Comparison of ENCODE assay signal across 17 cellular contexts in genomic region chr9:137488330-137488653, GRCh38. TPM values are rescaled to one million over a fixed set of nuclear protein-coding genes. Genes with fewer than 3 reads are reported as not detected.
DNase-seq lines count a peak whose midpoint lies in the region; FAIRE-seq and TF ChIP-seq lines count a peak whose summit lies in the region.
"Had no signal": no experiment of that assay in that cellular context is flagged by ENCODE, and none has a peak within 500 bp of the region (broad histone marks: within the 10 kb centered on the region; RNA-seq: fewer than 3 reads in every experiment).

No MANE protein-coding gene starts in this region.

- H3K27ac ChIP-seq in kidney (ENCODE audit: low read depth in 2 of 2, low read length in 2 of 2), result no peak overlapping the region
- no peak overlapping the region for H3K27ac ChIP-seq in hepatocyte
- H3K27ac ChIP-seq: tibial nerve had no signal

- 90% methylated on average over 6 of the region's 6 CpGs for WGBS in hepatocyte (ENCODE audit: low lambda C conversion rate, missing lambda C conversion rate)

- intact Hi-C loops in kidney (cut with DNase I), result no loop called here
- intact Hi-C loops in activated CD4-positive, alpha-beta memory T cell treated with anti-CD3 and anti-CD28 coated beads for 36 hours (cut with micrococcal nuclease), result no loop called here

- H3K4me3 ChIP-seq in LNCaP clone FGC (ENCODE audit: low read depth, low read length) (peak overlapping the region; percentile 35), kidney (ENCODE audit: low read length in 2 of 2) (no peak overlapping the region), hepatocyte (no peak overlapping the region)
- H3K4me3 ChIP-seq: tibial nerve had no signal

- no peaks in the 10 kb centered on the region for H3K4me1 Mint-ChIP-seq in activated CD4-positive, alpha-beta memory T cell treated with anti-CD3 and anti-CD28 coated beads for 36 hours (ENCODE audit: low read depth)

- H3K36me3 ChIP-seq in kidney (ENCODE audit: control insufficient read depth in 1 of 2, insufficient read depth in 2 of 2, low read length in 2 of 2) (no peaks in the 10 kb centered on the region), hepatocyte (replicated peaks; ENCODE audit: insufficient read depth, low read depth) (no peaks in the 10 kb centered on the region)

- no peaks in the 10 kb centered on the region for H3K36me3 Mint-ChIP-seq in activated CD4-positive, alpha-beta memory T cell treated with anti-CD3 and anti-CD28 coated beads for 36 hours

- no peaks in the 10 kb centered on the region for H3K9me3 Mint-ChIP-seq in activated CD4-positive, alpha-beta memory T cell treated with anti-CD3 and anti-CD28 coated beads for 36 hours
- H3K9me3 Mint-ChIP-seq: activated CD4-positive, alpha-beta T cell treated with anti-CD3 and anti-CD28 coated beads, Interleukin-2, amount 10 ng/mL, durations not matched to agents 24 days and 14 days; activated T-cell treated with anti-CD3 and anti-CD28 coated beads, Interleukin-2, amount 50 U/mL, for 72 hours had no signal

- no peaks in the 10 kb centered on the region for H3K9me2 ChIP-seq in hepatocyte (replicated peaks; ENCODE audit: insufficient read depth)

- no peak overlapping the region for H3K4me2 ChIP-seq in hepatocyte

- no peak overlapping the region for H2AFZ ChIP-seq in hepatocyte

- CTCF ChIA-PET in activated CD4-positive, alpha-beta memory T cell treated with anti-CD3 and anti-CD28 coated beads for 36 hours (lab: Charles Lee), result no interaction called here

- DNase-seq in COLO668 (lab: John Stamatoyannopoulos, UW; ENCODE audit: unreplicated experiment), result peak; percentile 84
- DNase-seq in LNCaP clone FGC (ENCODE audit: low read depth), result no peak
- DNase-seq in NCI-H748 (lab: John Stamatoyannopoulos, UW; ENCODE audit: unreplicated experiment), result peak; percentile 80
- peak; percentile 38 for DNase-seq in kidney
- no peak for DNase-seq in activated T-cell treated with anti-CD3 and anti-CD28 coated beads for 4 hours
- no peak for DNase-seq in activated CD4-positive, alpha-beta memory T cell treated with anti-CD3 and anti-CD28 coated beads for 36 hours
- DNase-seq in foreskin melanocyte, result no peak
- DNase-seq in hepatocyte (ENCODE audit: low spot score), result no peak
- DNase-seq: activated CD4-positive, alpha-beta T cell treated with anti-CD3 and anti-CD28 coated beads, Interleukin-2, amount 10 ng/mL, durations not matched to agents 24 days and 14 days; activated T-cell treated with anti-CD3 and anti-CD28 coated beads, Interleukin-2, amount 50 U/mL, for 72 hours; amygdala; mammary epithelial cell; nephron progenitor cell; OCI-M1; stimulated activated CD4-positive, alpha-beta T cell treated with anti-CD3 and anti-CD28 coated beads, Interleukin-2, amount 100 ng/mL, for 48 hours had no signal

- no peaks in the 10 kb centered on the region for H3K27me3 ChIP-seq in hepatocyte
- H3K27me3 ChIP-seq: tibial nerve had no signal

- H3K9me3 ChIP-seq in kidney (ENCODE audit: control insufficient read depth in 1 of 2, low read length in 2 of 2), result no peaks in the 10 kb centered on the region
- H3K9me3 ChIP-seq in hepatocyte (ENCODE audit: low read depth), result no peaks in the 10 kb centered on the region
- H3K9me3 ChIP-seq: tibial nerve had no signal

- POLR2A ChIA-PET in activated CD4-positive, alpha-beta memory T cell treated with anti-CD3 and anti-CD28 coated beads for 36 hours (lab: Charles Lee), result no interaction called here

- H4K20me1 ChIP-seq in hepatocyte (ENCODE audit: insufficient read depth, poor library complexity, severe bottlenecking), result no peaks in the 10 kb centered on the region

- TF ChIP-seq CTCF in LNCaP clone FGC (IDR thresholded peaks at IDR 0.05; ENCODE audit: control insufficient read depth, extremely low read depth, insufficient read depth), result no peak
- TF ChIP-seq CTCF in kidney (IDR thresholded peaks at IDR 0.05; ENCODE audit: borderline replicate concordance, extremely low read depth, insufficient read depth), result no peak
- TF ChIP-seq CTCF in hepatocyte (IDR thresholded peaks at IDR 0.05; ENCODE audit: poor library complexity), result no peak

- no peak overlapping the region for H3K27ac Mint-ChIP-seq in activated CD4-positive, alpha-beta memory T cell treated with anti-CD3 and anti-CD28 coated beads for 36 hours
- H3K27ac Mint-ChIP-seq: activated CD4-positive, alpha-beta T cell treated with anti-CD3 and anti-CD28 coated beads, Interleukin-2, amount 10 ng/mL, durations not matched to agents 24 days and 14 days; activated T-cell treated with anti-CD3 and anti-CD28 coated beads, Interleukin-2, amount 50 U/mL, for 72 hours; nephron progenitor cell had no signal

- no peaks in the 10 kb centered on the region for H3K27me3 Mint-ChIP-seq in activated CD4-positive, alpha-beta memory T cell treated with anti-CD3 and anti-CD28 coated beads for 36 hours
- H3K27me3 Mint-ChIP-seq: activated CD4-positive, alpha-beta T cell treated with anti-CD3 and anti-CD28 coated beads, Interleukin-2, amount 10 ng/mL, durations not matched to agents 24 days and 14 days had no signal

- no peak for FAIRE-seq in kidney (lab: Jason Lieb, UNC)

- H3K9ac ChIP-seq in kidney (ENCODE audit: low read length in 2 of 2), result no peak overlapping the region

- no peaks in the 10 kb centered on the region for H3K4me1 ChIP-seq in kidney (ENCODE audit: control insufficient read depth in 1 of 2, insufficient read depth in 1 of 2, low read depth in 1 of 2, low read length in 2 of 2)
- no peaks in the 10 kb centered on the region for H3K4me1 ChIP-seq in hepatocyte (ENCODE audit: insufficient read depth)
- H3K4me1 ChIP-seq: tibial nerve had no signal

- no peaks in the 10 kb centered on the region for H3K79me2 ChIP-seq in hepatocyte

- no peak overlapping the region for H3K4me3 Mint-ChIP-seq in activated CD4-positive, alpha-beta memory T cell treated with anti-CD3 and anti-CD28 coated beads for 36 hours
- H3K4me3 Mint-ChIP-seq: activated CD4-positive, alpha-beta T cell treated with anti-CD3 and anti-CD28 coated beads, Interleukin-2, amount 10 ng/mL, durations not matched to agents 24 days and 14 days; activated T-cell treated with anti-CD3 and anti-CD28 coated beads, Interleukin-2, amount 50 U/mL, for 72 hours; nephron progenitor cell had no signal

RNA-seq across cellular contexts. Expression of gene NSMF, which starts 29.2 kb away (rescaled TPM):
- total RNA-seq in kidney, result 49.5 TPM
- 32.7 TPM for polyA plus RNA-seq in kidney (ENCODE audit: insufficient read depth, low read depth, low replicate concordance)
- 10 to 100 TPM; 29.9 to 31.6 TPM for total RNA-seq in activated CD4-positive, alpha-beta memory T cell treated with anti-CD3 and anti-CD28 coated beads for 36 hours
- total RNA-seq in hepatocyte, result 37.2 and 39.5 TPM in 2 replicates
- polyA plus RNA-seq in hepatocyte, result 51.6 and 54.7 TPM in 2 replicates

RNA-seq across cellular contexts. Expression of gene ENTPD8, which starts 47.1 kb away (rescaled TPM):
- total RNA-seq in kidney (5.2 TPM), hepatocyte (6.1 and 7.1 TPM in 2 replicates)
- polyA plus RNA-seq in kidney (ENCODE audit: insufficient read depth, low read depth, low replicate concordance) (5.0 TPM), hepatocyte (14.2 and 16.5 TPM in 2 replicates)
- not detected for total RNA-seq in activated CD4-positive, alpha-beta memory T cell treated with anti-CD3 and anti-CD28 coated beads for 36 hours
- total RNA-seq: activated CD4-positive, alpha-beta T cell treated with anti-CD3 and anti-CD28 coated beads, Interleukin-2, amount 10 ng/mL, durations not matched to agents 24 days and 14 days; activated T-cell treated with anti-CD3 and anti-CD28 coated beads, Interleukin-2, amount 50 U/mL, for 72 hours; esophagus mucosa; tibial nerve had no signal

Comparison
In these comparisons a context has a peak if more than half of its experiments do, and no peak if none do; other contexts are left out.
1. DNase-seq: peak in COLO668 (single experiment), NCI-H748 (single experiment) and kidney (single experiment); none in LNCaP clone FGC (single experiment), activated T-cell treated with anti-CD3 and anti-CD28 coated beads for 4 hours (single experiment), activated CD4-positive, alpha-beta memory T cell treated with anti-CD3 and anti-CD28 coated beads for 36 hours (single experiment), foreskin melanocyte (single experiment) and hepatocyte (single experiment).